15 cellular contexts compared by ENCODE assay signal in the genomic region with DNA sequence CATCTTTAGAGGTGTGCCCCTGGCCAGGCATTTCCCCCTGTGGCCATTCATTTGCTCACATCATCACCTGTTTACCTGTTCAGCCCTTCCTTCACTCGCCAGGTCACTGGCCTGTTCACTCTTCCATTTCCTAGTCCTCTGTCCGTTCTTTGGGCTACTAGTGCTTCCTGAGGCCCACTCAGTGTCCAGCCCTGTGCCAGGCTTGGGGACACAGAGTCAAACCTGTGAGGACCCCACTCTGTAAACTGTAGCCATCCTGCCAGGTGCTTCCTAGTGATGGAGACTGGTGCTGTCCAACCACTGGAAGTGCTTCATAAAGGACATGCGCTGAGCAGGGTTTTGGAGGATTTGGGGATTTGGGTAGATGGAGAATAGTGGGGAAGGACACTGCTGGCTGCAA. TPM values are rescaled to one million over a fixed set of nuclear protein-coding genes. Genes with fewer than 3 reads are reported as not detected.
DNase-seq lines count a peak whose midpoint lies in the region; TF ChIP-seq lines count a peak whose summit lies in the region.
"Had no signal": no experiment of that assay in that cellular context is flagged by ENCODE, and none has a peak within 500 bp of the region (broad histone marks: within the 10 kb centered on the region; RNA-seq: fewer than 3 reads in every experiment).

No MANE protein-coding gene starts in this region.

- POLR2A ChIA-PET in HEK293T (lab: Yijun Ruan, JAX) = no interaction called here

- peak; percentile 28 for DNase-seq in right atrium auricular region (ENCODE audit: low spot score)
- no peak for DNase-seq in left ventricle myocardium inferior
- peak; percentile 3 for DNase-seq in HEK293T (ENCODE audit: extremely low spot score)
- DNase-seq in islet precursor cell = peak; percentile 45
- no peak for DNase-seq in NCI-H2107 (lab: John Stamatoyannopoulos, UW)
- no peak for DNase-seq in cerebellar nuclear complex (lab: John Stamatoyannopoulos, UW)
- no peak for DNase-seq in NCI-H69 (lab: John Stamatoyannopoulos, UW)
- DNase-seq: BE2C; CD8-positive, alpha-beta memory T cell; DND-41; GDM1; HCEC 1CT had no signal

- H3K36me3 ChIP-seq in right atrium auricular region (no peaks in the 10 kb centered on the region), left ventricle myocardium inferior (no peaks in the 10 kb centered on the region)
- H3K36me3 ChIP-seq: BE2C had no signal

- H3K4me3 ChIP-seq in right atrium auricular region = no peak overlapping the region
- no peak overlapping the region for H3K4me3 ChIP-seq in left ventricle myocardium inferior
- H3K4me3 ChIP-seq: A549 had no signal

- CTCF ChIA-PET in HEK293T (lab: Yijun Ruan, JAX) = no interaction called here

- H3K9me3 ChIP-seq in right atrium auricular region (no peaks in the 10 kb centered on the region), left ventricle myocardium inferior (replicated peaks) (no peaks in the 10 kb centered on the region)
- H3K9me3 ChIP-seq: A549, BE2C, Caco-2 had no signal

- no peak for TF ChIP-seq CTCF in right atrium auricular region (IDR thresholded peaks at IDR 0.05)
- no peak for TF ChIP-seq CTCF in left ventricle myocardium inferior (IDR thresholded peaks at IDR 0.05; ENCODE audit: borderline replicate concordance)

- H3K27ac ChIP-seq in right atrium auricular region (no peak overlapping the region), left ventricle myocardium inferior (replicated peaks) (no peak overlapping the region)
- H3K27ac ChIP-seq: A549, C4-2B had no signal

- intact Hi-C loops in left ventricle myocardium inferior (cut with micrococcal nuclease) = no loop called here

- H3K27me3 ChIP-seq in right atrium auricular region (peaks cover 5 to 25% of the 10 kb centered on the region in 2 donors), left ventricle myocardium inferior (ENCODE audit: low read depth) (peaks cover 94% of the 10 kb centered on the region)

- H3K4me1 ChIP-seq in right atrium auricular region (peaks cover 0 to 15% of the 10 kb centered on the region in 2 donors), left ventricle myocardium inferior (peaks cover 13% of the 10 kb centered on the region)
- H3K4me1 ChIP-seq: BE2C had no signal

TF ChIP-seq in HEK293T, 16 proteins besides CTCF, POLR2A, EP300 and RAD21:
- TF ChIP-seq BHLHE40 (IDR thresholded peaks at IDR 0.05; ENCODE audit: borderline replicate concordance) (no peak), SP1 (IDR thresholded peaks at IDR 0.05) (no peak), ZNF384 (IDR thresholded peaks at IDR 0.05) (no peak), HDGF (IDR thresholded peaks at IDR 0.05; ENCODE audit: borderline replicate concordance) (no peak), FOXK2 (IDR thresholded peaks at IDR 0.05) (no peak), SUZ12 (IDR thresholded peaks at IDR 0.05) (no peak), LEF1 (IDR thresholded peaks at IDR 0.05; ENCODE audit: borderline replicate concordance) (no peak)

RNA-seq across cellular contexts. Expression of a gene that starts 3.5 kb away (rescaled TPM):
- total RNA-seq in right atrium auricular region (10 to 100 TPM; 30.0 to 50.2 TPM), left ventricle myocardium inferior (51.7 TPM)

Comparison
In these comparisons a context has a peak if more than half of its experiments do, and no peak if none do; other contexts are left out.
1. DNase-seq: peak in right atrium auricular region (single experiment), HEK293T (single experiment) and islet precursor cell (single experiment); none in left ventricle myocardium inferior (single experiment), NCI-H2107 (single experiment), cerebellar nuclear complex (0 of 2) and NCI-H69 (single experiment).